12 cellular contexts compared by ENCODE assay signal in genomic region chr7:109259151-109259550, GRCh38.
DNase-seq lines count a peak whose midpoint lies in the region; ATAC-seq and TF ChIP-seq lines count a peak whose summit lies in the region.
"Had no signal": no experiment of that assay in that cellular context is flagged by ENCODE, and none has a peak within 500 bp of the region (broad histone marks: within the 10 kb centered on the region; RNA-seq: fewer than 3 reads in every experiment).

No MANE protein-coding gene starts in this region.

- H3K36me3 ChIP-seq in BLaER1 treated with 17β-estradiol and CSF1 and Interleukin-3, amounts not matched to agents 10 nM and 100 nM, result no peaks in the 10 kb centered on the region
- no peaks in the 10 kb centered on the region for H3K36me3 ChIP-seq in NT2/D1 (ENCODE audit: insufficient read depth, insufficient read length, low read length)
- H3K36me3 ChIP-seq in esophagus muscularis mucosa, result no peaks in the 10 kb centered on the region
- H3K36me3 ChIP-seq: ascending aorta had no signal

- H3K27me3 ChIP-seq in BLaER1 treated with 17β-estradiol and CSF1 and Interleukin-3, amounts not matched to agents 10 nM and 100 nM, result no peaks in the 10 kb centered on the region
- no peaks in the 10 kb centered on the region for H3K27me3 ChIP-seq in NT2/D1 (ENCODE audit: insufficient read depth, insufficient read length)
- H3K27me3 ChIP-seq in esophagus muscularis mucosa, result no peaks in the 10 kb centered on the region
- H3K27me3 ChIP-seq: ascending aorta had no signal

- WGBS in esophagus muscularis mucosa, result 46% methylated on average over 1 of the region's 1 CpG

- H3K4me1 Mint-ChIP-seq in stimulated activated naive CD8-positive, alpha-beta T cell treated with anti-CD3 and anti-CD28 coated beads, Interleukin-15, amount 100 ng/mL, for 72 hours, result no peaks in the 10 kb centered on the region

- peak overlapping the region in 1 of 11 experiments; percentile 2; a peak in 1 of 22 replicates for H3K27ac ChIP-seq in BLaER1 treated with 17β-estradiol and CSF1 and Interleukin-3, amounts not matched to agents 10 nM and 100 nM
- no peak overlapping the region for H3K27ac ChIP-seq in esophagus muscularis mucosa (replicated peaks in 1 of 4)
- H3K27ac ChIP-seq: ascending aorta had no signal

- peaks cover 8 to 47% (median 17%) of the 10 kb centered on the region in 10 experiments; a peak in 19 of 20 replicates for H3K4me1 ChIP-seq in BLaER1 treated with 17β-estradiol and CSF1 and Interleukin-3, amounts not matched to agents 10 nM and 100 nM
- H3K4me1 ChIP-seq in NT2/D1 (ENCODE audit: insufficient read depth, insufficient read length) (no peaks in the 10 kb centered on the region), esophagus muscularis mucosa (no peaks in the 10 kb centered on the region)
- H3K4me1 ChIP-seq: ascending aorta had no signal

- ATAC-seq in GM21390 (IDR thresholded peaks at IDR 0.05; ENCODE audit: unreplicated experiment), result peak; percentile 87
- peak; percentile 58 for ATAC-seq in HG03135 (IDR thresholded peaks at IDR 0.05; ENCODE audit: unreplicated experiment)
- ATAC-seq in stimulated activated naive CD8-positive, alpha-beta T cell treated with anti-CD3 and anti-CD28 coated beads, Interleukin-15, amount 100 ng/mL, for 72 hours, result no peak

- H3K9me3 Mint-ChIP-seq in stimulated activated naive CD8-positive, alpha-beta T cell treated with anti-CD3 and anti-CD28 coated beads, Interleukin-15, amount 100 ng/mL, for 72 hours, result no peaks in the 10 kb centered on the region

- TF ChIP-seq CTCF in esophagus muscularis mucosa (IDR thresholded peaks at IDR 0.05), result no peak

- TF ChIP-seq POLR2A in esophagus muscularis mucosa (IDR thresholded peaks at IDR 0.05; ENCODE audit: low read depth), result no peak

- no peak overlapping the region for H3K4me3 Mint-ChIP-seq in stimulated activated naive CD8-positive, alpha-beta T cell treated with anti-CD3 and anti-CD28 coated beads, Interleukin-15, amount 100 ng/mL, for 72 hours
- H3K4me3 Mint-ChIP-seq: T-helper 2 cell treated with Interferon-gamma antibody and Interleukin-4, amounts not matched to agents 5 μg/mL and 100 μg/mL, for 36 hours had no signal

- H3K4me2 ChIP-seq in BLaER1 treated with 17β-estradiol and CSF1 and Interleukin-3, amounts not matched to agents 10 nM and 100 nM, result peak overlapping the region; percentile 43 to 67 (median 53); a peak in 20 of 22 replicates

- H3K27me3 Mint-ChIP-seq in stimulated activated naive CD8-positive, alpha-beta T cell treated with anti-CD3 and anti-CD28 coated beads, Interleukin-15, amount 100 ng/mL, for 72 hours, result no peaks in the 10 kb centered on the region

- no peak for TF ChIP-seq EP300 in esophagus muscularis mucosa (IDR thresholded peaks at IDR 0.05)

- H3K9me3 ChIP-seq in BLaER1 treated with 17β-estradiol and CSF1 and Interleukin-3, amounts not matched to agents 10 nM and 100 nM (replicated peaks in 1 of 11), result no peaks in the 10 kb centered on the region
- H3K9me3 ChIP-seq in NT2/D1 (ENCODE audit: insufficient read depth, low read length) (no peaks in the 10 kb centered on the region), esophagus muscularis mucosa (no peaks in the 10 kb centered on the region)
- H3K9me3 ChIP-seq: ascending aorta had no signal

- H3K27ac Mint-ChIP-seq in stimulated activated naive CD8-positive, alpha-beta T cell treated with anti-CD3 and anti-CD28 coated beads, Interleukin-15, amount 100 ng/mL, for 72 hours, result no peak overlapping the region
- H3K27ac Mint-ChIP-seq: T-helper 2 cell treated with Interferon-gamma antibody and Interleukin-4, amounts not matched to agents 5 μg/mL and 100 μg/mL, for 36 hours had no signal

- no peaks in the 10 kb centered on the region for H4K20me1 ChIP-seq in BLaER1 treated with 17β-estradiol and CSF1 and Interleukin-3, amounts not matched to agents 10 nM and 100 nM

- DNase-seq in NT2/D1 (ENCODE audit: low read depth, low spot score), result peak; percentile 13
- no peak for DNase-seq in SKM-1 treated with dmso at 0.1 percent for 144 hours (lab: John Stamatoyannopoulos, UW; ENCODE audit: unreplicated experiment)
- no peak for DNase-seq in stimulated activated naive CD8-positive, alpha-beta T cell treated with anti-CD3 and anti-CD28 coated beads, Interleukin-15, amount 100 ng/mL, for 72 hours
- DNase-seq in cerebellar cortex (ENCODE audit: low spot score), result no peak
- no peak for DNase-seq in esophagus muscularis mucosa (ENCODE audit: extremely low spot score)
- DNase-seq: DMS53, NCI-H1694 had no signal

- H3K9ac ChIP-seq in BLaER1 treated with 17β-estradiol and CSF1 and Interleukin-3, amounts not matched to agents 10 nM and 100 nM, result 0 out of 22 replicates have a peak overlapping the region, but pooled peaks of 1 of the 11 experiments have one; percentile 7
- no peak overlapping the region for H3K9ac ChIP-seq in NT2/D1 (ENCODE audit: insufficient read length, low read depth)

- intact Hi-C loops in esophagus muscularis mucosa (cut with DNase I), result no loop called here

- no peak overlapping the region for H3K4me3 ChIP-seq in BLaER1 treated with 17β-estradiol and CSF1 and Interleukin-3, amounts not matched to agents 10 nM and 100 nM
- H3K4me3 ChIP-seq in NT2/D1 (ENCODE audit: insufficient read length, low read depth) (no peak overlapping the region), esophagus muscularis mucosa (no peak overlapping the region)
- H3K4me3 ChIP-seq: ascending aorta had no signal
